29 cellular contexts compared by ENCODE assay signal in the genomic region with DNA sequence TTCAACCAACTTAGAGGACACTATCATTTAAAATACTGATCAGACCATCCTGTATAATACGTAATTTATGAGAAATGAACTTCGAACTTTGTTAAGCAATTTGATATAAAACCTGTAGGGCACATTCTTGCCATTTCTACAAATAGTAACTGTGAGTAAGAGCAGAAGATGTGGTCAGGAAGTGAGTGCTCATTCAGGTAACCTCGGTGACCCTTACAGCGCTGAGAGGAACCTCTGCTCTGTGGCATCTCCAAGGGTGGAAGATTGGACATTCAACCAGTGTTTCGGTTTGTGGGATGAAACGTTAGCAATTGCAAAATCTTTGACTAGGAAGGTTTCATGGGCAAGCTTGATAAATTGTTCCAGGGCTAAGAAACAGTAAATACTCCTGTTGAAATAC.
"Had no signal": no experiment of that assay in that cellular context is flagged by ENCODE, and none has a peak within 500 bp of the region (broad histone marks: within the 10 kb centered on the region; RNA-seq: fewer than 3 reads in every experiment).

No MANE protein-coding gene starts in this region.

- H3K4me1 ChIP-seq: ascending aorta, breast epithelium, colonic mucosa, esophagus squamous epithelium, gastroesophageal sphincter, heart right ventricle had no signal

- H3K9me3 ChIP-seq: ascending aorta, colonic mucosa, esophagus squamous epithelium had no signal

- H3K27ac ChIP-seq: ascending aorta, breast epithelium, cardiac muscle cell, colonic mucosa, epithelial cell of prostate, esophagus squamous epithelium, gastroesophageal sphincter, heart right ventricle had no signal

- H3K4me3 Mint-ChIP-seq: activated CD4-positive, alpha-beta memory T cell treated with anti-CD3 and anti-CD28 coated beads, Interleukin-2, amount 10 ng/mL, durations not matched to agents 7 days and 5 days; activated CD4-positive, alpha-beta T cell treated with anti-CD3 and anti-CD28 coated beads for 36 hours; activated CD4-positive, alpha-beta T cell treated with anti-CD3 and anti-CD28 coated beads, Interleukin-2, amount 10 ng/mL, durations not matched to agents 7 days and 5 days; activated naive CD4-positive, alpha-beta T cell treated with anti-CD3 and anti-CD28 coated beads, Interleukin-2, amount 10 ng/mL, durations not matched to agents 7 days and 5 days; activated naive CD8-positive, alpha-beta T cell treated with anti-CD3 and anti-CD28 coated beads, Interleukin-2, amount 10 ng/mL, durations not matched to agents 7 days and 5 days; activated T-cell treated with anti-CD3 and anti-CD28 coated beads, Interleukin-2, amount 50 U/mL, for 24 hours; activated T-cell treated with anti-CD3 and anti-CD28 coated beads, Interleukin-2, amount 50 U/mL, for 72 hours; brain had no signal

- H3K27me3 ChIP-seq: ascending aorta, breast epithelium, cardiac muscle cell, colonic mucosa, esophagus squamous epithelium, gastroesophageal sphincter, heart right ventricle had no signal

- H3K27me3 Mint-ChIP-seq: activated CD4-positive, alpha-beta memory T cell treated with anti-CD3 and anti-CD28 coated beads, Interleukin-2, amount 10 ng/mL, durations not matched to agents 7 days and 5 days; activated CD4-positive, alpha-beta T cell treated with anti-CD3 and anti-CD28 coated beads for 36 hours; activated CD4-positive, alpha-beta T cell treated with anti-CD3 and anti-CD28 coated beads, Interleukin-2, amount 10 ng/mL, durations not matched to agents 7 days and 5 days; activated naive CD4-positive, alpha-beta T cell treated with anti-CD3 and anti-CD28 coated beads, Interleukin-2, amount 10 ng/mL, durations not matched to agents 7 days and 5 days; activated naive CD8-positive, alpha-beta T cell treated with anti-CD3 and anti-CD28 coated beads, Interleukin-2, amount 10 ng/mL, durations not matched to agents 7 days and 5 days; activated T-cell treated with anti-CD3 and anti-CD28 coated beads, Interleukin-2, amount 50 U/mL, for 24 hours; brain had no signal

- H3K36me3 ChIP-seq: ascending aorta, breast epithelium, cardiac muscle cell, colonic mucosa, esophagus squamous epithelium, gastroesophageal sphincter, heart right ventricle had no signal

- H3K4me3 ChIP-seq: ascending aorta, breast epithelium, cardiac muscle cell, colonic mucosa, esophagus squamous epithelium, gastroesophageal sphincter, heart right ventricle had no signal

- H3K27ac Mint-ChIP-seq: activated CD4-positive, alpha-beta memory T cell treated with anti-CD3 and anti-CD28 coated beads, Interleukin-2, amount 10 ng/mL, durations not matched to agents 7 days and 5 days; activated CD4-positive, alpha-beta T cell treated with anti-CD3 and anti-CD28 coated beads for 36 hours; activated CD4-positive, alpha-beta T cell treated with anti-CD3 and anti-CD28 coated beads, Interleukin-2, amount 10 ng/mL, durations not matched to agents 7 days and 5 days; activated naive CD4-positive, alpha-beta T cell treated with anti-CD3 and anti-CD28 coated beads, Interleukin-2, amount 10 ng/mL, durations not matched to agents 7 days and 5 days; activated naive CD4-positive, alpha-beta T cell treated with anti-CD3 and anti-CD28 coated beads, Interleukin-2, amount 50 U/mL, for 72 hours; activated naive CD8-positive, alpha-beta T cell treated with anti-CD3 and anti-CD28 coated beads, Interleukin-2, amount 10 ng/mL, durations not matched to agents 7 days and 5 days; activated T-cell treated with anti-CD3 and anti-CD28 coated beads, Interleukin-2, amount 50 U/mL, for 24 hours; activated T-cell treated with anti-CD3 and anti-CD28 coated beads, Interleukin-2, amount 50 U/mL, for 72 hours; brain had no signal

- H3K4me1 Mint-ChIP-seq: activated CD4-positive, alpha-beta memory T cell treated with anti-CD3 and anti-CD28 coated beads, Interleukin-2, amount 10 ng/mL, durations not matched to agents 7 days and 5 days; activated CD4-positive, alpha-beta T cell treated with anti-CD3 and anti-CD28 coated beads for 36 hours; activated CD4-positive, alpha-beta T cell treated with anti-CD3 and anti-CD28 coated beads, Interleukin-2, amount 10 ng/mL, durations not matched to agents 7 days and 5 days; activated naive CD4-positive, alpha-beta T cell treated with anti-CD3 and anti-CD28 coated beads, Interleukin-2, amount 10 ng/mL, durations not matched to agents 7 days and 5 days; activated naive CD8-positive, alpha-beta T cell treated with anti-CD3 and anti-CD28 coated beads, Interleukin-2, amount 10 ng/mL, durations not matched to agents 7 days and 5 days; brain had no signal

- DNase-seq: activated CD4-positive, alpha-beta memory T cell treated with anti-CD3 and anti-CD28 coated beads, Interleukin-2, amount 10 ng/mL, durations not matched to agents 7 days and 5 days; activated CD4-positive, alpha-beta T cell treated with anti-CD3 and anti-CD28 coated beads for 36 hours; activated CD4-positive, alpha-beta T cell treated with anti-CD3 and anti-CD28 coated beads, Interleukin-2, amount 10 ng/mL, durations not matched to agents 7 days and 5 days; activated CD4-positive, alpha-beta T cell treated with anti-CD3 and anti-CD28 coated beads, Interleukin-2, amount 50 U/mL, for 4 hours; activated CD4-positive, CD25-positive, alpha-beta regulatory T cell; activated CD4-positive, CD25-positive, alpha-beta regulatory T cell treated with anti-CD3 and anti-CD28 coated beads, Interleukin-2, amount 50 U/mL, for 72 hours; activated CD8-positive, alpha-beta memory T cell treated with anti-CD3 and anti-CD28 coated beads, Interleukin-2, amount 50 U/mL, for 48 hours; activated gamma-delta T cell; activated naive CD4-positive, alpha-beta T cell; activated naive CD4-positive, alpha-beta T cell treated with anti-CD3 and anti-CD28 coated beads, Interleukin-2, amount 10 ng/mL, durations not matched to agents 7 days and 5 days; activated naive CD8-positive, alpha-beta T cell treated with anti-CD3 and anti-CD28 coated beads, Interleukin-2, amount 10 ng/mL, durations not matched to agents 7 days and 5 days; activated T-cell treated with anti-CD3 and anti-CD28 coated beads for 4 hours; activated T-cell treated with anti-CD3 and anti-CD28 coated beads, Interleukin-2, amount 50 U/mL, for 24 hours; activated T-cell treated with anti-CD3 and anti-CD28 coated beads, Interleukin-2, amount 50 U/mL, for 72 hours; central memory CD4-positive, alpha-beta T cell; cerebellar nuclear complex; colonic mucosa; effector CD8-positive, alpha-beta T cell; esophagus squamous epithelium; foreskin melanocyte; heart right ventricle; T-helper 2 cell had no signal

- ATAC-seq: activated CD4-positive, alpha-beta T cell treated with anti-CD3 and anti-CD28 coated beads for 36 hours; activated naive CD4-positive, alpha-beta T cell treated with anti-CD3 and anti-CD28 coated beads, Interleukin-2, amount 50 U/mL, for 72 hours; activated T-cell treated with anti-CD3 and anti-CD28 coated beads, Interleukin-2, amount 50 U/mL, for 72 hours; gastroesophageal sphincter; heart right ventricle had no signal

- H3K36me3 Mint-ChIP-seq: activated naive CD4-positive, alpha-beta T cell treated with anti-CD3 and anti-CD28 coated beads, Interleukin-2, amount 10 ng/mL, durations not matched to agents 7 days and 5 days; activated naive CD4-positive, alpha-beta T cell treated with anti-CD3 and anti-CD28 coated beads, Interleukin-2, amount 50 U/mL, for 72 hours; activated naive CD8-positive, alpha-beta T cell treated with anti-CD3 and anti-CD28 coated beads, Interleukin-2, amount 10 ng/mL, durations not matched to agents 7 days and 5 days; brain had no signal
